Comparison of ENCODE assay signal across 27 cellular contexts in genomic region chr21:22145555-22145954, GRCh38.
"Had no signal": no experiment of that assay in that cellular context is flagged by ENCODE, and none has a peak within 500 bp of the region (broad histone marks: within the 10 kb centered on the region; RNA-seq: fewer than 3 reads in every experiment).

No MANE protein-coding gene starts in this region.

- ATAC-seq: activated CD4-positive, alpha-beta T cell treated with anti-CD3 and anti-CD28 coated beads for 36 hours; activated T-cell treated with anti-CD3 and anti-CD28 coated beads, Interleukin-2, amount 50 U/mL, for 4 hours; activated T-helper 17 cell treated with anti-CD3 and anti-CD28 coated beads, Interleukin-2, amount 50 U/mL, for 72 hours; gastroesophageal sphincter; heart right ventricle had no signal

- H3K4me1 ChIP-seq: ascending aorta, breast epithelium, colonic mucosa, esophagus squamous epithelium, gastroesophageal sphincter, heart right ventricle had no signal

- H3K4me3 ChIP-seq: ascending aorta, breast epithelium, cardiac muscle cell, colonic mucosa, esophagus squamous epithelium, gastroesophageal sphincter, heart right ventricle had no signal

- DNase-seq: activated CD4-positive, alpha-beta memory T cell treated with anti-CD3 and anti-CD28 coated beads for 36 hours; activated CD4-positive, alpha-beta T cell treated with anti-CD3 and anti-CD28 coated beads for 36 hours; activated CD4-positive, alpha-beta T cell treated with anti-CD3 and anti-CD28 coated beads, Interleukin-2, amount 10 ng/mL, durations not matched to agents 24 days and 14 days; activated CD4-positive, CD25-positive, alpha-beta regulatory T cell; activated CD4-positive, CD25-positive, alpha-beta regulatory T cell treated with anti-CD3 and anti-CD28 coated beads, Interleukin-2, amount 50 U/mL, for 72 hours; activated CD8-positive, alpha-beta memory T cell treated with anti-CD3 and anti-CD28 coated beads for 24 hours; activated effector memory CD4-positive, alpha-beta T cell treated with Interleukin-2 at 50 U/mL for 16 hours; activated gamma-delta T cell treated with Interleukin-2 at 50 U/mL for 16 hours; activated naive CD4-positive, alpha-beta T cell treated with anti-CD3 and anti-CD28 coated beads, Interleukin-2, amount 50 U/mL, for 16 hours; activated naive CD4-positive, alpha-beta T cell treated with Interleukin-2 at 50 U/mL for 16 hours; activated T-cell treated with anti-CD3 and anti-CD28 coated beads, Interleukin-2, amount 50 U/mL, for 4 hours; central memory CD4-positive, alpha-beta T cell; cerebellar nuclear complex; colonic mucosa; effector CD8-positive, alpha-beta T cell; esophagus squamous epithelium; foreskin melanocyte; heart right ventricle; T-helper 2 cell had no signal

- H3K4me3 Mint-ChIP-seq: activated CD4-positive, alpha-beta memory T cell treated with anti-CD3 and anti-CD28 coated beads for 36 hours; activated CD4-positive, alpha-beta T cell treated with anti-CD3 and anti-CD28 coated beads for 36 hours; activated CD4-positive, alpha-beta T cell treated with anti-CD3 and anti-CD28 coated beads, Interleukin-2, amount 10 ng/mL, durations not matched to agents 24 days and 14 days; activated naive CD8-positive, alpha-beta T cell; activated T-cell treated with anti-CD3 and anti-CD28 coated beads, Interleukin-2, amount 50 U/mL, for 4 hours; activated T-helper 17 cell treated with anti-CD3 and anti-CD28 coated beads, Interleukin-2, amount 50 U/mL, for 72 hours; brain had no signal

- H3K36me3 ChIP-seq: ascending aorta, breast epithelium, cardiac muscle cell, colonic mucosa, esophagus squamous epithelium, gastroesophageal sphincter, heart right ventricle had no signal

- H3K27me3 Mint-ChIP-seq: activated CD4-positive, alpha-beta memory T cell treated with anti-CD3 and anti-CD28 coated beads for 36 hours; activated CD4-positive, alpha-beta T cell treated with anti-CD3 and anti-CD28 coated beads for 36 hours; activated CD4-positive, alpha-beta T cell treated with anti-CD3 and anti-CD28 coated beads, Interleukin-2, amount 10 ng/mL, durations not matched to agents 24 days and 14 days; activated naive CD8-positive, alpha-beta T cell; activated T-helper 17 cell treated with anti-CD3 and anti-CD28 coated beads, Interleukin-2, amount 50 U/mL, for 72 hours had no signal

- H3K27me3 ChIP-seq: ascending aorta, breast epithelium, cardiac muscle cell, colonic mucosa, esophagus squamous epithelium, gastroesophageal sphincter, heart right ventricle had no signal

- H3K4me1 Mint-ChIP-seq: activated CD4-positive, alpha-beta T cell treated with anti-CD3 and anti-CD28 coated beads for 36 hours; activated CD4-positive, alpha-beta T cell treated with anti-CD3 and anti-CD28 coated beads, Interleukin-2, amount 10 ng/mL, durations not matched to agents 24 days and 14 days; activated T-helper 17 cell treated with anti-CD3 and anti-CD28 coated beads, Interleukin-2, amount 50 U/mL, for 72 hours; brain had no signal

- H3K27ac Mint-ChIP-seq: activated CD4-positive, alpha-beta memory T cell treated with anti-CD3 and anti-CD28 coated beads for 36 hours; activated CD4-positive, alpha-beta T cell treated with anti-CD3 and anti-CD28 coated beads for 36 hours; activated CD4-positive, alpha-beta T cell treated with anti-CD3 and anti-CD28 coated beads, Interleukin-2, amount 10 ng/mL, durations not matched to agents 24 days and 14 days; activated naive CD8-positive, alpha-beta T cell; activated T-helper 17 cell treated with anti-CD3 and anti-CD28 coated beads, Interleukin-2, amount 50 U/mL, for 72 hours; brain had no signal

- H3K9me3 ChIP-seq: colonic mucosa had no signal

- H3K9me3 Mint-ChIP-seq: activated CD4-positive, alpha-beta T cell treated with anti-CD3 and anti-CD28 coated beads, Interleukin-2, amount 10 ng/mL, durations not matched to agents 24 days and 14 days; activated T-helper 17 cell treated with anti-CD3 and anti-CD28 coated beads, Interleukin-2, amount 50 U/mL, for 72 hours had no signal

- H3K27ac ChIP-seq: ascending aorta, breast epithelium, cardiac muscle cell, colonic mucosa, epithelial cell of prostate, esophagus squamous epithelium, gastroesophageal sphincter, heart right ventricle had no signal

- H3K36me3 Mint-ChIP-seq: activated CD4-positive, alpha-beta memory T cell treated with anti-CD3 and anti-CD28 coated beads for 36 hours; activated naive CD8-positive, alpha-beta T cell; brain had no signal
